In the genomic region with DNA sequence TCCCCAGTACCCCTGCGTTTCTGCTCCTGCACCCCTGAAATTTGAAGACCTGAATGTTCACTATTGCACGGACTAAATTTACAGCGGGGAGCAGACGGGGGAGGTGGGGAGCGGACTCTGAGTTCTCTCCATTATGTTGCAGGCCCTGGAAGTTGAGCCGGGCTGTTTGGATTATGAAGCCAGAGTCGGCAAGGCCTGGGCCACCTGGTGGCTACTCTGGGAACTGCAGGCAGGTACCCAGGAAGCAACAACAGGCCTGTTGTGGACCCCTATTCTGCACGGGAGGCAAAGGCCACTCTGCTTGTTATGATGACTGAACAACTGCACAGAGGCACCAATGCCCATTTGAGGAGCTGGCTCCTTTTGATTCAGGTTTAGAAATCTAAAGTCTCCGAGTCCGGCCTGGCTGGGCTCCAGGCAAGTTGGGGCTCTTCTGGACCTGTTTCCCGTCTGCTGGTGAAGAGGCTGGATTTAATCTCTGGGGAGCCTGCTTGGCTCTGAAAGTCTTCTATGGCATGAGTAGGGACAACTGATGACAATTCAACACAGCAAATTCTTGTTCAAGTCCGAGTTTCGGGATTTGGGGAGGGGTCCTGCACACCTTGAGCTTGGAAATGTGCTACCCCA, we compare ENCODE assay signal across 8 cellular contexts.
DNase-seq lines count a peak whose midpoint lies in the region; ATAC-seq and TF ChIP-seq lines count a peak whose summit lies in the region.

No MANE protein-coding gene starts in this region.

- TF ChIP-seq CTCF in MM.1S (IDR thresholded peaks at IDR 0.05; ENCODE audit: low read length), result peak; percentile 75

- no peaks in the 10 kb centered on the region for H3F3A ChIP-seq in MM.1S (ENCODE audit: insufficient read depth, low read length)

- peak; percentile 80 for DNase-seq in NCI-H82 (lab: John Stamatoyannopoulos, UW)
- no peak for DNase-seq in NCI-H82 treated with DMSO at 0.1 percent for 48 hours (lab: John Stamatoyannopoulos, UW; ENCODE audit: unreplicated experiment)
- DNase-seq in MM.1S, result peak; percentile 45
- peak; percentile 35 for DNase-seq in activated CD4-positive, CD25-positive, alpha-beta regulatory T cell treated with anti-CD3 and anti-CD28 coated beads, Interleukin-2, amount 50 U/mL, for 16 hours (ENCODE audit: low read depth, low spot score)
- DNase-seq in caudate nucleus (lab: John Stamatoyannopoulos, UW), result peak in 50 of 61 donors; percentile 3 to 65 (median 33)
- DNase-seq in kidney tubule cell (ENCODE audit: low spot score), result peak; percentile 54
- DNase-seq in stimulated activated CD4-positive, alpha-beta T cell treated with anti-CD3 and anti-CD28 coated beads, Interleukin-2, amount 100 ng/mL, for 4 hours (ENCODE audit: low read depth), result peak; percentile 36

- H3K27ac ChIP-seq in MM.1S (ENCODE audit: low read length), result no peak overlapping the region
- no peak overlapping the region for H3K27ac ChIP-seq in caudate nucleus (ENCODE audit: low read depth, low read length)

- H3K27me3 ChIP-seq in MM.1S (replicated peaks; ENCODE audit: insufficient read depth, low read length), result no peaks in the 10 kb centered on the region

- ATAC-seq in HG03342 (IDR thresholded peaks at IDR 0.05; ENCODE audit: unreplicated experiment), result no peak

- no peaks in the 10 kb centered on the region for H3K9me2 ChIP-seq in MM.1S (replicated peaks; ENCODE audit: insufficient read depth, low read length)

- H3K79me2 ChIP-seq in MM.1S (ENCODE audit: low read length), result no peaks in the 10 kb centered on the region

- H3K4me2 ChIP-seq in MM.1S (ENCODE audit: low read depth, low read length), result no peak overlapping the region

- no peaks in the 10 kb centered on the region for H3K9me3 ChIP-seq in MM.1S (replicated peaks; ENCODE audit: insufficient read depth, low read length)

- H3K36me3 ChIP-seq in MM.1S (replicated peaks; ENCODE audit: insufficient read depth, low read length), result no peaks in the 10 kb centered on the region

- no peak overlapping the region for H3K4me3 ChIP-seq in MM.1S (ENCODE audit: low read length)

- no peaks in the 10 kb centered on the region for H4K20me1 ChIP-seq in MM.1S (ENCODE audit: insufficient read depth, low read length)

- no peak overlapping the region for H3K9ac ChIP-seq in MM.1S (ENCODE audit: low read length)

- H2AFZ ChIP-seq in MM.1S (ENCODE audit: low read length), result no peak overlapping the region

- H3K4me1 ChIP-seq in MM.1S (ENCODE audit: low read length), result no peaks in the 10 kb centered on the region
